1 cellular context compared by ENCODE assay signal in genomic region chrX:49166914-49167739, GRCh38.
A peak's percentile ranks its signal among the peaks of the same experiment; 100 is the strongest.
TF ChIP-seq lines count a peak whose summit lies in the region.

No MANE protein-coding gene starts in this region.

TF ChIP-seq in K562, 482 proteins besides CTCF, POLR2A, EP300 and RAD21 (continued from another document and continues in another):
- TF ChIP-seq ZNF592 (IDR thresholded peaks at IDR 0.05) (peak; percentile 88), ZBTB34 (CRISPR knock-in tag; IDR thresholded peaks at IDR 0.05) (no peak), PTBP1 (IDR thresholded peaks at IDR 0.05; ENCODE audit: low read depth, low read length) (no peak), MAFG (tag; conservative IDR thresholded peaks at IDR 0.05) (peak; percentile 53), MTA3 (IDR thresholded peaks at IDR 0.05; ENCODE audit: borderline replicate concordance) (peak; percentile 60; the same call in 1 of the 2 replicates), ELF1 (tag; IDR thresholded peaks at IDR 0.05) (0 out of 2 replicates have a peak, but pooled peaks have one; percentile 24), GTF2F1 (IDR thresholded peaks at IDR 0.05; ENCODE audit: low read depth, low read length) (no peak), MCM5 (IDR thresholded peaks at IDR 0.05; ENCODE audit: low read depth) (no peak), ZBTB43 (CRISPR knock-in tag; IDR thresholded peaks at IDR 0.05) (no peak), MYNN (IDR thresholded peaks at IDR 0.05) (peak; percentile 75; the same call in 1 of the 2 replicates), MYNN (CRISPR knock-in tag; IDR thresholded peaks at IDR 0.05) (no peak), SMARCA4 (IDR thresholded peaks at IDR 0.05) (peak; percentile 78), ZNF707 (CRISPR knock-in tag; conservative IDR thresholded peaks at IDR 0.05) (no peak), ZNF655 (CRISPR knock-in tag; IDR thresholded peaks at IDR 0.05) (no peak), CCNT2 (IDR thresholded peaks at IDR 0.05; ENCODE audit: borderline replicate concordance, extremely low read depth, insufficient read length, low read depth, low read length) (peak; percentile 23), SNRNP70 (optimal IDR thresholded peaks at IDR 0.05; ENCODE audit: low read depth, low read length) (no peak), ZNF384 (IDR thresholded peaks at IDR 0.05; ENCODE audit: low read depth, low read length) (no peak), MLLT1 (IDR thresholded peaks at IDR 0.05) (0 out of 4 replicates have a peak, but pooled peaks have one; percentile 31 to 64), BMI1 (IDR thresholded peaks at IDR 0.05; ENCODE audit: low read length) (no peak), NR4A1 (CRISPR knock-in tag; IDR thresholded peaks at IDR 0.05) (no peak), NR4A1 (tag; IDR thresholded peaks at IDR 0.05) (0 out of 2 replicates have a peak, but pooled peaks have one; percentile 25), MED1 (CRISPR knock-in tag; IDR thresholded peaks at IDR 0.05; ENCODE audit: borderline replicate concordance) (no peak), FIP1L1 (IDR thresholded peaks at IDR 0.05; ENCODE audit: low read depth, low read length, poor library complexity, severe bottlenecking) (no peak), REST (CRISPR knock-in tag; IDR thresholded peaks at IDR 0.05; ENCODE audit: low read depth) (no peak), SREBF2 (CRISPR knock-in tag; IDR thresholded peaks at IDR 0.05) (no peak), TGIF2 (CRISPR knock-in tag; IDR thresholded peaks at IDR 0.05) (no peak), ZNF239 (CRISPR knock-in tag; IDR thresholded peaks at IDR 0.05) (0 out of 2 replicates have a peak, but pooled peaks have one; percentile 4), NCOA4 (IDR thresholded peaks at IDR 0.05; ENCODE audit: partially characterized antibody) (no peak), STAT5A (IDR thresholded peaks at IDR 0.05; ENCODE audit: borderline replicate concordance, low read length) (no peak), JUND (IDR thresholded peaks at IDR 0.05; ENCODE audit: borderline replicate concordance, low read depth, low read length) (peak; percentile 58; the same call in 1 of the 2 replicates), JUND (tag; IDR thresholded peaks at IDR 0.05; ENCODE audit: borderline replicate concordance, low read depth, low read length) (no peak; the same call in 2 of the 3 replicates), GTF2E2 (tag; IDR thresholded peaks at IDR 0.05) (peak; percentile 74; the same call in 1 of the 2 replicates), XRCC5 (IDR thresholded peaks at IDR 0.05; ENCODE audit: low read depth, low read length) (peak; percentile 33; the same call in 1 of the 2 replicates), PCBP1 (IDR thresholded peaks at IDR 0.05; ENCODE audit: low read depth, low read length, poor library complexity, severe bottlenecking) (no peak), SIN3A (IDR thresholded peaks at IDR 0.05; ENCODE audit: borderline replicate concordance in 2 of 2, control insufficient read depth in 1 of 2, low read depth in 2 of 2, low read length in 2 of 2) (no peak), SMAD2 (IDR thresholded peaks at IDR 0.05; ENCODE audit: low read depth, low read length) (no peak), CTBP1 (IDR thresholded peaks at IDR 0.05; ENCODE audit: borderline replicate concordance) (peak; percentile 79), SP2 (IDR thresholded peaks at IDR 0.05; ENCODE audit: extremely low read depth, low read depth, low read length, poor library complexity, severe bottlenecking) (no peak), MYC (IDR thresholded peaks at IDR 0.05; ENCODE audit: low read depth, low read length) (peak; percentile 39; the same call in 1 of the 2 replicates), MYC (CRISPR knock-in tag; IDR thresholded peaks at IDR 0.05; ENCODE audit: borderline replicate concordance, low read depth) (no peak), ZNF583 (CRISPR knock-in tag; IDR thresholded peaks at IDR 0.05) (no peak)
- TF ChIP-seq, protein P1, sequence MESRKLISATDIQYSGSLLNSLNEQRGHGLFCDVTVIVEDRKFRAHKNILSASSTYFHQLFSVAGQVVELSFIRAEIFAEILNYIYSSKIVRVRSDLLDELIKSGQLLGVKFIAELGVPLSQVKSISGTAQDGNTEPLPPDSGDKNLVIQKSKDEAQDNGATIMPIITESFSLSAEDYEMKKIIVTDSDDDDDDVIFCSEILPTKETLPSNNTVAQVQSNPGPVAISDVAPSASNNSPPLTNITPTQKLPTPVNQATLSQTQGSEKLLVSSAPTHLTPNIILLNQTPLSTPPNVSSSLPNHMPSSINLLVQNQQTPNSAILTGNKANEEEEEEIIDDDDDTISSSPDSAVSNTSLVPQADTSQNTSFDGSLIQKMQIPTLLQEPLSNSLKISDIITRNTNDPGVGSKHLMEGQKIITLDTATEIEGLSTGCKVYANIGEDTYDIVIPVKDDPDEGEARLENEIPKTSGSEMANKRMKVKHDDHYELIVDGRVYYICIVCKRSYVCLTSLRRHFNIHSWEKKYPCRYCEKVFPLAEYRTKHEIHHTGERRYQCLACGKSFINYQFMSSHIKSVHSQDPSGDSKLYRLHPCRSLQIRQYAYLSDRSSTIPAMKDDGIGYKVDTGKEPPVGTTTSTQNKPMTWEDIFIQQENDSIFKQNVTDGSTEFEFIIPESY (CRISPR knock-in tag; IDR thresholded peaks at IDR 0.05) = no peak
- TF ChIP-seq, protein P2, sequence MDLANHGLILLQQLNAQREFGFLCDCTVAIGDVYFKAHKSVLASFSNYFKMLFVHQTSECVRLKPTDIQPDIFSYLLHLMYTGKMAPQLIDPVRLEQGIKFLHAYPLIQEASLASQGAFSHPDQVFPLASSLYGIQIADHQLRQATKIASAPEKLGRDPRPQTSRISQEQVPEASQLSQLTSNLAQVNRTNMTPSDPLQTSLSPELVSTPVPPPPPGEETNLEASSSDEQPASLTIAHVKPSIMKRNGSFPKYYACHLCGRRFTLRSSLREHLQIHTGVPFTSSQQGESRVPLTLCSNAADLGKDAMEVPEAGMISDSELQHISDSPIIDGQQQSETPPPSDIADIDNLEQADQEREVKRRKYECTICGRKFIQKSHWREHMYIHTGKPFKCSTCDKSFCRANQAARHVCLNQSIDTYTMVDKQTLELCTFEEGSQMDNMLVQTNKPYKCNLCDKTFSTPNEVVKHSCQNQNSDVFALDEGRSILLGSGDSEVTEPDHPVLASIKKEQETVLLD (IDR thresholded peaks at IDR 0.05) = peak; percentile 46; the same call in 1 of the 2 replicates
- TF ChIP-seq, protein P3, sequence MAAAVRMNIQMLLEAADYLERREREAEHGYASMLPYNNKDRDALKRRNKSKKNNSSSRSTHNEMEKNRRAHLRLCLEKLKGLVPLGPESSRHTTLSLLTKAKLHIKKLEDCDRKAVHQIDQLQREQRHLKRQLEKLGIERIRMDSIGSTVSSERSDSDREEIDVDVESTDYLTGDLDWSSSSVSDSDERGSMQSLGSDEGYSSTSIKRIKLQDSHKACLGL (CRISPR knock-in tag; IDR thresholded peaks at IDR 0.05; ENCODE audit: borderline replicate concordance, poor library complexity, severe bottlenecking) = no peak
- TF ChIP-seq, protein P4, sequence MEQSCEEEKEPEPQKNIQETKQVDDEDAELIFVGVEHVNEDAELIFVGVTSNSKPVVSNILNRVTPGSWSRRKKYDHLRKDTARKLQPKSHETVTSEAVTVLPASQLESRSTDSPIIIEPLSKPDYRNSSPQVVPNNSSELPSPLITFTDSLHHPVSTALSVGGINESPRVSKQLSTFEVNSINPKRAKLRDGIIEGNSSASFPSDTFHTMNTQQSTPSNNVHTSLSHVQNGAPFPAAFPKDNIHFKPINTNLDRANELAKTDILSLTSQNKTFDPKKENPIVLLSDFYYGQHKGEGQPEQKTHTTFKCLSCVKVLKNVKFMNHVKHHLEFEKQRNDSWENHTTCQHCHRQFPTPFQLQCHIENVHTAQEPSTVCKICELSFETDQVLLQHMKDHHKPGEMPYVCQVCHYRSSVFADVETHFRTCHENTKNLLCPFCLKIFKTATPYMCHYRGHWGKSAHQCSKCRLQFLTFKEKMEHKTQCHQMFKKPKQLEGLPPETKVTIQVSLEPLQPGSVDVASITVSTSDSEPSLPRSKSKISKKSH (CRISPR knock-in tag; IDR thresholded peaks at IDR 0.05) = no peak
